14 cellular contexts compared by ENCODE assay signal in the genomic region with DNA sequence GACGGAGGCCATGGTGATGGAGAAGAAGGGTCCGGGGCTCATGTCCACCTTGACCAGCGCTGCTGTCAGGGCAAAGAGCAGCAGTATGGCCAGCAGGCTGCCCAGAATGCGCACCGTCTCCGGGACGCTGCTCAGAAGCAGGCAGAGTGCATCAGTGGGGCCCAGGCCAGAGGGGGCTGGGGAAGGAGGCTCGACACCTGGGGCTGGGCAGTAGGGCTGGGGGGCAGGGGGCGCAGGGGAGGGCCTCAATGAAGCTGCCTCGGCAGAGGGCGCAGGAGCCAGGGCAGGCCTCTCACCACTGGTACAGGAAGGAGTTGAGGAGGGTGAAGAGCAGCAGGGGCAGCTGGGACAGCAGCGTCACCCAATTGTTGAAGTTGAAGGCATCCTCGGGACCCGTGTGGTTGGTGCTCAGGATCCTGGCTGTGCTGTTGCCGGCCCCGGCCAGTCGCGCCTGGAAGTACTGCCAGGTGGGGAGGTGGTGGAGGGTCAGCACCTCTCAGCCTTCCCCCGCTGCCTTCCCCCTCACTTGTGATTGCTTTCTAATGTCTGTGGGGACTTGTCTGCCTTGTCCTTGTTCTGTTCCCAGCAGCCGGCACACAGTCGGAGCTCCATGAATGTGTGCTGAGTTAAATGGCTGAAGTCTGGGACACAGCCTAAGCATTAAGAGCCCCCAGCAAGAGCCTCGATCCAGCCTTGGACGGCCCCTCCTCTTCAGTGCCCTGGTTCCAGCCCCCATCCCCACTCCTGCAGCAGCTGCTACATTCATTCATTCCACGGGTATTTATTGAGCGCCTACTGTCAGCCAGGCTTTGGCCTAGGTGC. TPM values are rescaled to one million over a fixed set of nuclear protein-coding genes. Genes with fewer than 3 reads are reported as not detected.
A peak's percentile ranks its signal among the peaks of the same experiment; 100 is the strongest.
DNase-seq lines count a peak whose midpoint lies in the region; ATAC-seq, FAIRE-seq and TF ChIP-seq lines count a peak whose summit lies in the region.
"Had no signal": no experiment of that assay in that cellular context is flagged by ENCODE, and none has a peak within 500 bp of the region (broad histone marks: within the 10 kb centered on the region; RNA-seq: fewer than 3 reads in every experiment).

No MANE protein-coding gene starts in this region.

- no peak for FAIRE-seq in D721Med (lab: Jason Lieb, UNC)
- FAIRE-seq: A549 had no signal

- peaks cover 24% of the 10 kb centered on the region for H3K4me1 ChIP-seq in PC-9 (replicated peaks; ENCODE audit: insufficient read depth)

- H3K27me3 ChIP-seq in PC-9 (ENCODE audit: insufficient read depth, low read depth) = no peaks in the 10 kb centered on the region

- CTCF ChIA-PET in activated CD4-positive, alpha-beta T cell treated with anti-CD3 and anti-CD28 coated beads, Interleukin-2, amount 10 ng/mL, durations not matched to agents 7 days and 5 days (lab: Charles Lee) = interaction anchor here (0.6 to 1.0 kb wide), 2 partner anchors 13 to 17 kb away, joined by 3 to 4 read pairs; no protein-coding TSS in a partner anchor
- CTCF ChIA-PET in PC-9 (lab: Charles Lee) = interaction anchor here (0.6 to 1.8 kb wide), 2 partner anchors 17 to 80 kb away, joined by 4 to 11 read pairs; a partner anchor contains a TSS

- no peak for DNase-seq in activated CD4-positive, alpha-beta T cell treated with anti-CD3 and anti-CD28 coated beads, Interleukin-2, amount 10 ng/mL, durations not matched to agents 7 days and 5 days
- DNase-seq in activated CD4-positive, alpha-beta T cell treated with anti-CD3 and anti-CD28 coated beads for 1 hour = no peak
- DNase-seq in PC-9 (no peak), endothelial cell (ENCODE audit: low spot score) (no peak), posterior vena cava (ENCODE audit: low spot score) (peak; percentile 66), D721Med (ENCODE audit: insufficient read length, low spot score) (no peak), NOMO-1 treated with DMSO at 0.1 percent for 48 hours (lab: John Stamatoyannopoulos, UW; ENCODE audit: unreplicated experiment) (no peak)
- DNase-seq: DND-41, left cardiac atrium had no signal

- no peaks in the 10 kb centered on the region for H3K9me2 ChIP-seq in PC-9 (ENCODE audit: insufficient read depth)

- peaks cover 25% of the 10 kb centered on the region for H3K36me3 ChIP-seq in PC-9 (ENCODE audit: low read depth)
- H3K36me3 ChIP-seq: thoracic aorta had no signal

- POLR2A ChIA-PET in activated CD4-positive, alpha-beta T cell treated with anti-CD3 and anti-CD28 coated beads, Interleukin-2, amount 10 ng/mL, durations not matched to agents 7 days and 5 days (lab: Charles Lee) = no interaction called here
- POLR2A ChIA-PET in PC-9 (lab: Charles Lee; ENCODE audit: unreplicated experiment) = interaction anchor here (0.7 kb wide), 1 partner anchor 24 kb away, joined by 3 read pairs; no protein-coding TSS in a partner anchor

- H3K9me3 ChIP-seq in PC-9 (ENCODE audit: insufficient read depth, low read depth) = no peaks in the 10 kb centered on the region
- H3K9me3 ChIP-seq: A549, thoracic aorta had no signal

- peak overlapping the region; percentile 58 for H3K27ac Mint-ChIP-seq in activated CD4-positive, alpha-beta T cell treated with anti-CD3 and anti-CD28 coated beads, Interleukin-2, amount 10 ng/mL, durations not matched to agents 7 days and 5 days
- no peak overlapping the region for H3K27ac Mint-ChIP-seq in endothelial cell (ENCODE audit: unreplicated experiment)

- H2AFZ ChIP-seq in PC-9 = no peak overlapping the region

- H3K4me2 ChIP-seq in PC-9 = peak overlapping the region; percentile 80

- peaks cover 35% of the 10 kb centered on the region for H4K20me1 ChIP-seq in PC-9 (ENCODE audit: insufficient read depth)

- no peaks in the 10 kb centered on the region for H3K9me3 Mint-ChIP-seq in activated CD4-positive, alpha-beta T cell treated with anti-CD3 and anti-CD28 coated beads, Interleukin-2, amount 10 ng/mL, durations not matched to agents 7 days and 5 days
- no peaks in the 10 kb centered on the region for H3K9me3 Mint-ChIP-seq in endothelial cell (ENCODE audit: unreplicated experiment)

- peaks cover 63% of the 10 kb centered on the region for H3F3A ChIP-seq in PC-9 (ENCODE audit: insufficient read depth, low read depth)

- H3K4me3 Mint-ChIP-seq in activated CD4-positive, alpha-beta T cell treated with anti-CD3 and anti-CD28 coated beads, Interleukin-2, amount 10 ng/mL, durations not matched to agents 7 days and 5 days = peak overlapping the region; percentile 85
- H3K4me3 Mint-ChIP-seq in endothelial cell (ENCODE audit: unreplicated experiment) = peak overlapping the region; percentile 70

- peak overlapping the region; percentile 95; the same call in 1 of the 2 replicates for H3K4me3 ChIP-seq in PC-9
- H3K4me3 ChIP-seq: A549, thoracic aorta had no signal

- intact Hi-C loops in PC-9 (cut with micrococcal nuclease; ENCODE audit: unreplicated experiment) (no loop called here), posterior vena cava (cut with DNase I) (no loop called here)

- ATAC-seq in HG02840 (IDR thresholded peaks at IDR 0.05; ENCODE audit: low FRiP score, unreplicated experiment) = no peak
- ATAC-seq: A549 had no signal

- H3K4me1 Mint-ChIP-seq in activated CD4-positive, alpha-beta T cell treated with anti-CD3 and anti-CD28 coated beads, Interleukin-2, amount 10 ng/mL, durations not matched to agents 7 days and 5 days = peaks cover 26% of the 10 kb centered on the region
- peaks cover 8% of the 10 kb centered on the region for H3K4me1 Mint-ChIP-seq in endothelial cell (ENCODE audit: unreplicated experiment)

- no peak for TF ChIP-seq CTCF in PC-9 (conservative IDR thresholded peaks at IDR 0.05)
- no peak for TF ChIP-seq CTCF in endothelial cell (IDR thresholded peaks at IDR 0.05; ENCODE audit: unreplicated experiment)
- TF ChIP-seq CTCF in D721Med (IDR thresholded peaks at IDR 0.05; ENCODE audit: insufficient read depth, missing control alignments) = no peak

- H3K79me2 ChIP-seq in PC-9 (ENCODE audit: low read depth) = peaks cover 31% of the 10 kb centered on the region

- H3K27ac ChIP-seq in PC-9 = no peak overlapping the region
- H3K27ac ChIP-seq: A549, thoracic aorta had no signal

- no TSS peak for BruUV-seq in PC-9 (replicated peaks; lab: Mats Ljungman, UMichigan)

- H3K27me3 Mint-ChIP-seq in activated CD4-positive, alpha-beta T cell treated with anti-CD3 and anti-CD28 coated beads, Interleukin-2, amount 10 ng/mL, durations not matched to agents 7 days and 5 days = no peaks in the 10 kb centered on the region
- peaks cover 16% of the 10 kb centered on the region for H3K27me3 Mint-ChIP-seq in endothelial cell (ENCODE audit: unreplicated experiment)

- no peaks in the 10 kb centered on the region for H3K36me3 Mint-ChIP-seq in activated CD4-positive, alpha-beta T cell treated with anti-CD3 and anti-CD28 coated beads, Interleukin-2, amount 10 ng/mL, durations not matched to agents 7 days and 5 days (ENCODE audit: low read depth)
- peaks cover 10% of the 10 kb centered on the region for H3K36me3 Mint-ChIP-seq in endothelial cell (ENCODE audit: low read depth, unreplicated experiment)

RNA-seq across cellular contexts. Expression of a gene that starts 2.3 kb away (rescaled TPM):
- total RNA-seq in activated CD4-positive, alpha-beta T cell treated with anti-CD3 and anti-CD28 coated beads, Interleukin-2, amount 10 ng/mL, durations not matched to agents 7 days and 5 days = 1 to 10 TPM; 8.3 to 8.9 TPM
- total RNA-seq in PC-9 (2021) = 28.9 and 36.1 TPM in 2 replicates
- 5.7 TPM for total RNA-seq in endothelial cell (ENCODE audit: unreplicated experiment)
- 1 to 10 TPM; 1.7 to 2.0 TPM for total RNA-seq in posterior vena cava

RNA-seq across cellular contexts. Expression of a gene that starts 21.9 kb away (rescaled TPM):
- total RNA-seq in activated CD4-positive, alpha-beta T cell treated with anti-CD3 and anti-CD28 coated beads, Interleukin-2, amount 10 ng/mL, durations not matched to agents 7 days and 5 days = 1 to 10 TPM; 8.5 to 9.4 TPM
- 22.8 and 28.5 TPM in 2 replicates for total RNA-seq in PC-9 (2021)
- total RNA-seq in endothelial cell (ENCODE audit: unreplicated experiment) = 21.4 TPM
- total RNA-seq in posterior vena cava = 10 to 100 TPM; 16.5 to 20.0 TPM

RNA-seq across cellular contexts. Expression of a gene that starts 24.4 kb away (rescaled TPM):
- total RNA-seq in activated CD4-positive, alpha-beta T cell treated with anti-CD3 and anti-CD28 coated beads, Interleukin-2, amount 10 ng/mL, durations not matched to agents 7 days and 5 days = 10 to 100 TPM; 47.4 to 48.0 TPM
- 43.2 and 54.3 TPM in 2 replicates for total RNA-seq in PC-9 (2021)
- 38.4 TPM for total RNA-seq in endothelial cell (ENCODE audit: unreplicated experiment)
- 10 to 100 TPM; 20.4 to 22.0 TPM for total RNA-seq in posterior vena cava

RNA-seq across cellular contexts. Expression of a gene that starts 33.0 kb away (rescaled TPM):
- total RNA-seq in activated CD4-positive, alpha-beta T cell treated with anti-CD3 and anti-CD28 coated beads, Interleukin-2, amount 10 ng/mL, durations not matched to agents 7 days and 5 days = 1 to 10 TPM; 1.1 to 1.6 TPM
- total RNA-seq in PC-9 (2021) (15.5 and 19.5 TPM in 2 replicates), endothelial cell (ENCODE audit: unreplicated experiment) (4.8 TPM), posterior vena cava (1 to 10 TPM; 5.4 to 7.4 TPM)

RNA-seq across cellular contexts. Expression of a gene that starts 51.6 kb away (rescaled TPM):
- under 1 TPM; 0.27 to 0.52 TPM for total RNA-seq in activated CD4-positive, alpha-beta T cell treated with anti-CD3 and anti-CD28 coated beads, Interleukin-2, amount 10 ng/mL, durations not matched to agents 7 days and 5 days
- total RNA-seq in PC-9 (2021) = not detected in 2 replicates
- not detected for total RNA-seq in endothelial cell (ENCODE audit: unreplicated experiment)
- 1 to 10 TPM; 2.6 to 6.5 TPM for total RNA-seq in posterior vena cava
- total RNA-seq: fibroblast of lung, NCI-H460 had no signal
